In the genomic region with DNA sequence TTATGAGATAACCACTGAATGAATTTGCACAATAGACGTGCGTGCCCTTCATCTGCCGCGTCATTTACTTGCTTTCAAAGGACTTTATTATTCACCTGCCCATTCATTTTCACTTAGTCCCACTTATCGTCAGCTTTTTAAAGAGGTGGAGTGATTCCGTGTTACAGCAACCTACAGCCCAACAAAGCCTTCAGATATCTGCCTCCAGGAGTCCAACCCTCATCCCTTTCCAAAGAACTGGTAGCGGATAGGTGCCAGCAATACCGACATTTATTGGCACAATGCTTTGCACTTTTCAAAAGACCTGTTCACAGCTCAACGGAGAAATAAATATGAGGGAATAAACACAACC, we compare ENCODE assay signal across 8 cellular contexts. TPM values are rescaled to one million over a fixed set of nuclear protein-coding genes. Genes with fewer than 3 reads are reported as not detected.
DNase-seq lines count a peak whose midpoint lies in the region; ATAC-seq and TF ChIP-seq lines count a peak whose summit lies in the region.

No MANE protein-coding gene starts in this region.

- H3K4me3 ChIP-seq in SK-N-SH (ENCODE audit: low read depth in 2 of 2, low read length in 1 of 2): peak overlapping the region; percentile 83 to 97
- peak overlapping the region; percentile 68 to 83 (median 77) for H3K4me3 ChIP-seq in esophagus squamous epithelium

- peaks cover 7 to 16% of the 10 kb centered on the region in 2 experiments for H3K36me3 ChIP-seq in SK-N-SH (replicated peaks in 1 of 2; ENCODE audit: control insufficient read depth in 1 of 2, insufficient read depth in 2 of 2, low read length in 1 of 2)
- H3K36me3 ChIP-seq in esophagus squamous epithelium: peaks cover 0 to 13% (median 0%) of the 10 kb centered on the region in 3 donors

- peaks cover 30% of the 10 kb centered on the region for H3F3A ChIP-seq in SK-N-SH (replicated peaks; ENCODE audit: insufficient read depth)

- peak overlapping the region; percentile 89 for H3K9ac ChIP-seq in SK-N-SH

- DNase-seq in NCI-H510A treated with DMSO at 0.1 percent for 48 hours (lab: John Stamatoyannopoulos, UW) (peak; percentile 56), NCI-H510A (lab: John Stamatoyannopoulos, UW) (no peak), SK-N-SH (peak; percentile 15), esophagus squamous epithelium (lab: John Stamatoyannopoulos, UW) (no peak), omental fat pad (ENCODE audit: low spot score) (no peak), T1000 (lab: John Stamatoyannopoulos, UW) (no peak), A172 (ENCODE audit: low spot score) (no peak)

- peak; percentile 3 for ATAC-seq in HG02981 (IDR thresholded peaks at IDR 0.05; ENCODE audit: unreplicated experiment)
- peak; percentile 15 for ATAC-seq in omental fat pad (ENCODE audit: low FRiP score)

- peak overlapping the region; percentile 80 for H3K4me2 ChIP-seq in SK-N-SH

- no peak for TF ChIP-seq EP300 in SK-N-SH (IDR thresholded peaks at IDR 0.05; ENCODE audit: borderline replicate concordance in 1 of 2, low read depth in 1 of 2, low read length in 1 of 2)

- no peak for TF ChIP-seq RAD21 in SK-N-SH (IDR thresholded peaks at IDR 0.05; ENCODE audit: low read length)

- H2AFZ ChIP-seq in SK-N-SH (ENCODE audit: low read depth): peak overlapping the region; percentile 74

- peaks cover 28% of the 10 kb centered on the region for H4K20me1 ChIP-seq in SK-N-SH (ENCODE audit: insufficient read depth)

- intact Hi-C loops in esophagus squamous epithelium (cut with DNase I): no loop called here

- POLR2A ChIA-PET in SK-N-SH (lab: Yijun Ruan, JAX): no interaction called here

- H3K27me3 ChIP-seq in SK-N-SH (ENCODE audit: insufficient read depth) (no peaks in the 10 kb centered on the region), esophagus squamous epithelium (no peaks in the 10 kb centered on the region)

- no peaks in the 10 kb centered on the region for H3K9me3 ChIP-seq in SK-N-SH
- no peaks in the 10 kb centered on the region for H3K9me3 ChIP-seq in esophagus squamous epithelium

- 4% methylated on average over 9 of the region's 9 CpGs for WGBS in SK-N-SH (ENCODE audit: low lambda C conversion rate)
- 0 to 1% methylated on average over 9 of the region's 9 CpGs for WGBS in esophagus squamous epithelium, 2 donors

- no peaks in the 10 kb centered on the region for H3K9me2 ChIP-seq in SK-N-SH

- CTCF ChIA-PET in SK-N-SH (lab: Yijun Ruan, JAX): no interaction called here

- TF ChIP-seq POLR2A in esophagus squamous epithelium (IDR thresholded peaks at IDR 0.05): no peak

- TF ChIP-seq CTCF in SK-N-SH (IDR thresholded peaks at IDR 0.05): no peak
- no peak for TF ChIP-seq CTCF in esophagus squamous epithelium (IDR thresholded peaks at IDR 0.05)
- no peak for TF ChIP-seq CTCF in omental fat pad (IDR thresholded peaks at IDR 0.05)

- peaks cover 63% of the 10 kb centered on the region for H3K79me2 ChIP-seq in SK-N-SH (ENCODE audit: insufficient read depth)

- peaks cover 0 to 13% of the 10 kb centered on the region in 2 experiments; a peak in 2 of 4 replicates for H3K4me1 ChIP-seq in SK-N-SH (ENCODE audit: control insufficient read depth in 1 of 2, insufficient read depth in 2 of 2, low read depth in 1 of 2, low read length in 1 of 2)
- peaks cover 13 to 51% (median 18%) of the 10 kb centered on the region in 3 donors for H3K4me1 ChIP-seq in esophagus squamous epithelium

- H3K27ac ChIP-seq in SK-N-SH (ENCODE audit: low read depth in 2 of 2, low read length in 1 of 2): peak overlapping the region; percentile 95 to 96
- peak overlapping the region; percentile 88 to 93 (median 90) for H3K27ac ChIP-seq in esophagus squamous epithelium

TF ChIP-seq in SK-N-SH, 30 proteins besides CTCF, POLR2A, EP300 and RAD21:
- TF ChIP-seq YY1 (IDR thresholded peaks at IDR 0.05; ENCODE audit: low read depth) (no peak), NFIC (IDR thresholded peaks at IDR 0.05; ENCODE audit: borderline replicate concordance) (no peak), MAX (IDR thresholded peaks at IDR 0.05; ENCODE audit: low read depth) (no peak), USF2 (IDR thresholded peaks at IDR 0.05; ENCODE audit: borderline replicate concordance, low read depth, low read length) (no peak), RCOR1 (IDR thresholded peaks at IDR 0.05; ENCODE audit: low read length) (no peak), EZH2phosphoT487 (IDR thresholded peaks at IDR 0.05; ENCODE audit: borderline replicate concordance, low read depth) (no peak), FOXJ3 (CRISPR knock-in tag; IDR thresholded peaks at IDR 0.05) (no peak), SMC3 (IDR thresholded peaks at IDR 0.05; ENCODE audit: low read depth, low read length) (no peak), ZBTB33 (IDR thresholded peaks at IDR 0.05; ENCODE audit: borderline replicate concordance, low read depth) (no peak), REST (IDR thresholded peaks at IDR 0.05; ENCODE audit: low read depth, low read length) (no peak)

RNA-seq across cellular contexts. Expression of gene MTRF1L, which starts 0.8 kb away (rescaled TPM):
- 7.7 and 9.7 TPM in 2 replicates for polyA plus RNA-seq in SK-N-SH (2012; rRNA removed)
- 10.0 and 10.8 TPM in 2 replicates for polyA plus RNA-seq in SK-N-SH (2012; cell fraction: cytosol; rRNA removed)
- polyA plus RNA-seq in SK-N-SH (2012; cell fraction: nucleus; rRNA removed): 16.3 and 17.2 TPM in 2 replicates
- total RNA-seq in esophagus squamous epithelium (10 to 100 TPM in 3 of 4 donors, 1 to 10 TPM in 1; 7.3 to 16.2 (median 14.4) TPM), omental fat pad (10 to 100 TPM; 18.0 to 30.9 (median 22.5) TPM)
- 22.8 and 30.2 TPM in 2 replicates for total RNA-seq in A172 (2014; rRNA removed; shearing (Covaris generic))

RNA-seq across cellular contexts. Expression of gene FBXO5, which starts 20.4 kb away (rescaled TPM):
- polyA plus RNA-seq in SK-N-SH (2012; rRNA removed): 10.6 and 12.5 TPM in 2 replicates
- 15.1 and 20.7 TPM in 2 replicates for polyA plus RNA-seq in SK-N-SH (2012; cell fraction: cytosol; rRNA removed)
- polyA plus RNA-seq in SK-N-SH (2012; cell fraction: nucleus; rRNA removed): 10.3 and 13.0 TPM in 2 replicates
- total RNA-seq in esophagus squamous epithelium (1 to 10 TPM; 2.7 to 9.4 (median 7.3) TPM), omental fat pad (1 to 10 TPM; 2.6 to 7.2 (median 4.8) TPM)
- 48.1 and 63.8 TPM in 2 replicates for total RNA-seq in A172 (2014; rRNA removed; shearing (Covaris generic))

Comparison
In these comparisons a context has a peak if more than half of its experiments do, and no peak if none do; other contexts are left out.
1. DNase-seq: peak in NCI-H510A treated with DMSO at 0.1 percent for 48 hours (single experiment) and SK-N-SH (single experiment); none in NCI-H510A (single experiment), esophagus squamous epithelium (single experiment), omental fat pad (single experiment), T1000 (single experiment) and A172 (single experiment).